15 cellular contexts compared by ENCODE assay signal in the genomic region with DNA sequence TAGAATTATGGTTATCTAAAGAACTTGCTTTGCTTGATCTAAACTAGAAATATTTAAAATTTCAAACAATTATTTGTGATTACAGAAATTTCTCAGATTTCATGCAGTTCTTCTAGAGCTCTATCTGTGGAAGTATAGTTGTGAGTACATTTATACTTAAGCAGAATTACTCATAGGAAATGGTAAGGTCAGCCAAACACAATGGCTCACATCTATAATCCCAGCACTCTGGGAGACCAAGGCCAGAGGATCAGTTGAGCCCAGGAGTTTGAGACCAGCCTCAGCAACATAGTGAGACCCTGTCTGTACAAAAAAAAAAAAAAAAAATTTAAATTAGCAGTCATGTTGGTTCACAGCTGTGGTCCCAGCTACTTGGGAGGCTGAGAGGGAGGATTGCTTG.
"Had no signal": no experiment of that assay in that cellular context is flagged by ENCODE, and none has a peak within 500 bp of the region (broad histone marks: within the 10 kb centered on the region; RNA-seq: fewer than 3 reads in every experiment).

No MANE protein-coding gene starts in this region.

- H3K36me3 ChIP-seq: cardiac muscle cell, colonic mucosa, uterus had no signal

- H3K4me2 ChIP-seq: smooth muscle cell had no signal

- H3K4me1 ChIP-seq: colonic mucosa, lower lobe of right lung, tibial artery, uterus had no signal

- DNase-seq: activated effector memory CD4-positive, alpha-beta T cell treated with Interleukin-2 at 50 U/mL for 16 hours; activated T-cell treated with anti-CD3 and anti-CD28 coated beads, Interleukin-2, amount 50 U/mL, for 1 hour; colonic mucosa; effector CD4-positive, alpha-beta T cell; glutamatergic neuron; immature natural killer cell; left cardiac atrium; lower lobe of right lung; mucosa of descending colon; natural killer cell; right cardiac atrium; tibial artery; uterus had no signal

- H3K4me3 ChIP-seq: cardiac muscle cell, colonic mucosa, lower lobe of right lung, mucosa of descending colon, smooth muscle cell, tibial artery, uterus had no signal

- H3K27me3 ChIP-seq: cardiac muscle cell, colonic mucosa, tibial artery, uterus had no signal

- H3K9me3 ChIP-seq: colonic mucosa, lower lobe of right lung had no signal

- H3K27ac ChIP-seq: cardiac muscle cell, colonic mucosa, lower lobe of right lung, tibial artery, uterus had no signal
